25 cellular contexts compared by ENCODE assay signal in the genomic region with DNA sequence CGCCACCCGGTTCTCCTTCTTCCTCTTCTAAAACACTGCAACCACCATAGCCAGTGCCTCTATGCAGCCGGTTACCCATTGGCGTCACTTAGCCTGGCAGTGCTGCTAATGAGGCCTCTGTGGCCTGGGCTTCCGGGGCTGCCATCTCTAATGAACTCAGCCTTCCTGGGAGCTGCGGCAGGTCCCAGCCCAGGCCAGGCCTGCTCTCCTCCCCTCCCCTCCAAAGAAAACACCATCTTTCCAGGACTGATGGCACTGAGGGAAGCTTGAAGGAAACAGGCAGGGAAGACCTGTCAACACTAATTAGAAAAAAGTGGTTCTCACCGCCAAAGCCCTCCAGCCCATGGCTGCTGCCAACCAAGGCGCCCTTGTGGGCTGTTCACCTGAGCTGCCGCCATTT.
"Had no signal": no experiment of that assay in that cellular context is flagged by ENCODE, and none has a peak within 500 bp of the region (broad histone marks: within the 10 kb centered on the region; RNA-seq: fewer than 3 reads in every experiment).

No MANE protein-coding gene starts in this region.

- H3K36me3 ChIP-seq: left lung, lower lobe of right lung, neutrophil, prostate gland, right lobe of liver, tibial nerve, uterus had no signal

- FAIRE-seq: islet of Langerhans, kidney had no signal

- H3K4me3 ChIP-seq: left lung, lower lobe of right lung, prostate gland, right lobe of liver, smooth muscle cell, tibial nerve, uterus had no signal

- H3K4me2 ChIP-seq: smooth muscle cell had no signal

- H3K9me3 ChIP-seq: left lung, lower lobe of right lung, neutrophil, prostate gland, right lobe of liver, tibial nerve, uterus had no signal

- ATAC-seq: left colon; left lung; lower lobe of right lung; naive thymus-derived CD8-positive, alpha-beta T cell; right lobe of liver; stimulated activated memory B cell treated with anti-CD40 and anti-IgM and Interleukin-4, amounts not matched to agents 10 μg/mL and 1 μg/mL and 100 μg/mL, for 72 hours; stimulated activated naive CD8-positive, alpha-beta T cell treated with anti-CD3 and anti-CD28 coated beads, Interleukin-15, amount 100 ng/mL, for 72 hours had no signal

- H3K27me3 ChIP-seq: left lung, neutrophil, right lobe of liver, tibial nerve, uterus had no signal

- H3K4me1 ChIP-seq: left lung, lower lobe of right lung, prostate gland, right lobe of liver, tibial nerve, uterus had no signal

- DNase-seq: hypothalamus; immature natural killer cell; kidney; left colon; left lung; lower lobe of right lung; mammary epithelial cell; mesenchymal stem cell; naive thymus-derived CD8-positive, alpha-beta T cell; occipital lobe; right lobe of liver; stimulated activated CD4-positive, alpha-beta T cell treated with anti-CD3 and anti-CD28 coated beads, Interleukin-1b, Interleukin-23, amount 100 ng/mL, for 48 hours; stimulated activated CD4-positive, alpha-beta T cell treated with anti-CD3 and anti-CD28 coated beads, Interleukin-2, amount 100 ng/mL, for 48 hours; stimulated activated CD4-positive, alpha-beta T cell treated with anti-CD3 and anti-CD28 coated beads, Interleukin-4, amount 100 ng/mL, for 4 hours; stimulated activated CD8-positive, alpha-beta memory T cell treated with anti-CD3 and anti-CD28 coated beads, Interleukin-4, amount 100 ng/mL, for 48 hours; stimulated activated naive CD4-positive, alpha-beta T cell treated with Interleukin-2 at 50 U/mL for 16 hours; stimulated activated naive CD8-positive, alpha-beta T cell treated with anti-CD3 and anti-CD28 coated beads, Interleukin-15, amount 100 ng/mL, for 72 hours; substantia nigra; uterus had no signal

- H3K27ac ChIP-seq: left lung, lower lobe of right lung, neutrophil, prostate gland, right lobe of liver, tibial nerve, uterus had no signal
